In genomic region chr6:10771371-10771894, GRCh38 we compare ENCODE assay signal across 18 cellular contexts.
"Had no signal": no experiment of that assay in that cellular context is flagged by ENCODE, and none has a peak within 500 bp of the region (broad histone marks: within the 10 kb centered on the region; RNA-seq: fewer than 3 reads in every experiment).

No MANE protein-coding gene starts in this region.

- DNase-seq: activated CD4-positive, CD25-positive, alpha-beta regulatory T cell; activated CD8-positive, alpha-beta memory T cell treated with anti-CD3 and anti-CD28 coated beads, Interleukin-2, amount 10 ng/mL, durations not matched to agents 7 days and 5 days; activated effector memory CD4-positive, alpha-beta T cell treated with Interleukin-2 at 50 U/mL for 16 hours; activated T-cell treated with anti-CD3 and anti-CD28 coated beads, Interleukin-2, amount 50 U/mL, for 24 hours; effector memory CD8-positive, alpha-beta T cell; hypothalamus; left cardiac atrium; mucosa of descending colon; naive thymus-derived CD8-positive, alpha-beta T cell; nucleus accumbens; small intestine; T1000 had no signal

- ATAC-seq: activated CD8-positive, alpha-beta memory T cell treated with anti-CD3 and anti-CD28 coated beads, Interleukin-2, amount 10 ng/mL, durations not matched to agents 7 days and 5 days; effector memory CD8-positive, alpha-beta T cell; left cardiac atrium; mucosa of descending colon; naive thymus-derived CD8-positive, alpha-beta T cell had no signal

- FAIRE-seq: small intestine had no signal

- H3K27ac ChIP-seq: right atrium auricular region, tibial nerve, vagina had no signal

- H3K9me3 ChIP-seq: mucosa of descending colon, right atrium auricular region, tibial nerve, vagina had no signal

- H3K4me1 Mint-ChIP-seq: activated CD8-positive, alpha-beta memory T cell treated with anti-CD3 and anti-CD28 coated beads, Interleukin-2, amount 10 ng/mL, durations not matched to agents 7 days and 5 days; activated naive CD4-positive, alpha-beta T cell treated with anti-CD3 and anti-CD28 coated beads, Interleukin-2, amount 50 U/mL, for 24 hours; central memory CD8-positive, alpha-beta T cell had no signal

- H3K4me3 Mint-ChIP-seq: activated CD8-positive, alpha-beta memory T cell treated with anti-CD3 and anti-CD28 coated beads, Interleukin-2, amount 10 ng/mL, durations not matched to agents 7 days and 5 days; activated naive CD4-positive, alpha-beta T cell treated with anti-CD3 and anti-CD28 coated beads, Interleukin-2, amount 50 U/mL, for 24 hours; activated T-cell treated with anti-CD3 and anti-CD28 coated beads, Interleukin-2, amount 50 U/mL, for 24 hours; central memory CD8-positive, alpha-beta T cell; dendritic cell treated with granulocyte-macrophage colony-stimulating factor and Interleukin-4, amounts not matched to agents 40 ng/mL and 50 ng/mL, for 4 days; effector memory CD8-positive, alpha-beta T cell; naive thymus-derived CD8-positive, alpha-beta T cell had no signal

- H3K9me3 Mint-ChIP-seq: activated naive CD4-positive, alpha-beta T cell treated with anti-CD3 and anti-CD28 coated beads, Interleukin-2, amount 50 U/mL, for 24 hours; activated T-cell treated with anti-CD3 and anti-CD28 coated beads, Interleukin-2, amount 50 U/mL, for 24 hours; central memory CD8-positive, alpha-beta T cell; dendritic cell treated with granulocyte-macrophage colony-stimulating factor and Interleukin-4, amounts not matched to agents 40 ng/mL and 50 ng/mL, for 4 days; effector memory CD8-positive, alpha-beta T cell had no signal

- H3K27me3 Mint-ChIP-seq: activated CD8-positive, alpha-beta memory T cell treated with anti-CD3 and anti-CD28 coated beads, Interleukin-2, amount 10 ng/mL, durations not matched to agents 7 days and 5 days; activated naive CD4-positive, alpha-beta T cell treated with anti-CD3 and anti-CD28 coated beads, Interleukin-2, amount 50 U/mL, for 24 hours; activated T-cell treated with anti-CD3 and anti-CD28 coated beads, Interleukin-2, amount 50 U/mL, for 24 hours; central memory CD8-positive, alpha-beta T cell; dendritic cell treated with granulocyte-macrophage colony-stimulating factor and Interleukin-4, amounts not matched to agents 40 ng/mL and 50 ng/mL, for 4 days; effector memory CD8-positive, alpha-beta T cell; naive thymus-derived CD8-positive, alpha-beta T cell had no signal

- H3K27ac Mint-ChIP-seq: activated CD8-positive, alpha-beta memory T cell treated with anti-CD3 and anti-CD28 coated beads, Interleukin-2, amount 10 ng/mL, durations not matched to agents 7 days and 5 days; activated T-cell treated with anti-CD3 and anti-CD28 coated beads, Interleukin-2, amount 50 U/mL, for 24 hours; dendritic cell treated with granulocyte-macrophage colony-stimulating factor and Interleukin-4, amounts not matched to agents 40 ng/mL and 50 ng/mL, for 4 days had no signal
